Comparison of ENCODE assay signal across 27 cellular contexts in the genomic region with DNA sequence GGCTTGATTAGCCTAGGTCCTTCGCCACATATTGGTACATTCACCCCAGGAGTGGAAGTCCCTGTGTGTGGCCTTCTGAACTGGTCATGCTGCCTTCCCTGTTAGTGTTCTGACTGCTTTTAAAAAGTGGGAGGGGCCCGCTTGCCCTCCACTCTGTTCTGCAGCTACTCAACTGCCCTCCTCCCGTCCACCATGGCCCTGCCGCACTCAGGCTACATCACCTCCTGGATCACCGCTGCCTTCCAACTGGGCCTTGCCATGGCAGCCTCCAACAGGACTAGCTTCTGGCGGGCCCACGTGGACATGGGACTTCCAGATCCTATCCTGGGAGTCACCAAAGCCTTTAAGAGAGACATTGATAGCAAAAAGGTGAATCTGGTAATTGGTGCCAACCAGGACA.
"Had no signal": no experiment of that assay in that cellular context is flagged by ENCODE, and none has a peak within 500 bp of the region (broad histone marks: within the 10 kb centered on the region; RNA-seq: fewer than 3 reads in every experiment).

No MANE protein-coding gene starts in this region.

- H3K9me3 ChIP-seq: testis, thoracic aorta, thyroid gland, tibial artery, tibial nerve, transverse colon, upper lobe of left lung, upper lobe of right lung, uterus, vagina had no signal

- H3K4me3 ChIP-seq: stomach, suprapubic skin, testis, thoracic aorta, thyroid gland, tibial artery, tibial nerve, transverse colon, upper lobe of left lung, upper lobe of right lung, uterus, vagina had no signal

- H3K4me1 Mint-ChIP-seq: stimulated activated memory B cell treated with anti-CD40 and anti-IgM and Interleukin-4, amounts not matched to agents 10 μg/mL and 1 μg/mL and 100 μg/mL, for 72 hours had no signal

- H3K4me3 Mint-ChIP-seq: stimulated activated effector memory CD8-positive, alpha-beta T cell treated with anti-CD3 and anti-CD28 coated beads, Interleukin-12 subunit alpha, Interleukin-12 subunit beta, amount 100 ng/mL, for 72 hours; stimulated activated memory B cell treated with anti-CD40 and anti-IgM and Interleukin-4, amounts not matched to agents 10 μg/mL and 1 μg/mL and 100 μg/mL, for 72 hours; stimulated activated naive B cell treated with anti-CD40 and anti-IgM and Interleukin-4, amounts not matched to agents 10 μg/mL and 1 μg/mL and 100 μg/mL, for 72 hours; stimulated activated naive CD8-positive, alpha-beta T cell treated with anti-CD3 and anti-CD28 coated beads, Interleukin-15, amount 100 ng/mL, for 72 hours; stimulated activated naive CD8-positive, alpha-beta T cell treated with anti-CD3 and anti-CD28 coated beads, Interleukin-15, Interleukin-2, amounts not matched to agents 100 ng/mL and 50 ng/mL, for 24 hours; type B pancreatic cell had no signal

- H3K27me3 ChIP-seq: stomach, testis, thyroid gland, tibial artery, tibial nerve, transverse colon, upper lobe of left lung, upper lobe of right lung, uterus, vagina had no signal

- H3K36me3 ChIP-seq: stomach, suprapubic skin, thoracic aorta, thyroid gland, tibial artery, tibial nerve, transverse colon, upper lobe of left lung, upper lobe of right lung, uterus, vagina had no signal

- H3K9me3 Mint-ChIP-seq: stimulated activated effector memory CD8-positive, alpha-beta T cell treated with anti-CD3 and anti-CD28 coated beads, Interleukin-12 subunit alpha, Interleukin-12 subunit beta, amount 100 ng/mL, for 72 hours; stimulated activated memory B cell treated with anti-CD40 and anti-IgM and Interleukin-4, amounts not matched to agents 10 μg/mL and 1 μg/mL and 100 μg/mL, for 72 hours; stimulated activated naive CD8-positive, alpha-beta T cell treated with anti-CD3 and anti-CD28 coated beads, Interleukin-15, Interleukin-2, amounts not matched to agents 100 ng/mL and 50 ng/mL, for 24 hours had no signal

- DNase-seq: stimulated activated CD4-positive, alpha-beta T cell treated with anti-CD3 and anti-CD28 coated beads, Interleukin-2, amount 100 ng/mL, for 48 hours; stimulated activated CD4-positive, alpha-beta T cell treated with anti-CD3 and anti-CD28 coated beads, Interleukin-4, amount 100 ng/mL, for 1 hour; stimulated activated CD4-positive, alpha-beta T cell treated with anti-CD3 and anti-CD28 coated beads, Interleukin-4, amount 100 ng/mL, for 24 hours; stimulated activated CD4-positive, alpha-beta T cell treated with anti-CD3 and anti-CD28 coated beads, Interleukin-4, amount 100 ng/mL, for 4 hours; stimulated activated CD8-positive, alpha-beta memory T cell treated with anti-CD3 and anti-CD28 coated beads, Interleukin-4, amount 100 ng/mL, for 48 hours; stimulated activated naive B cell treated with anti-CD40 and anti-IgM and Interleukin-4, amounts not matched to agents 10 μg/mL and 1 μg/mL and 100 μg/mL, for 72 hours; stimulated activated naive CD4-positive, alpha-beta T cell; stimulated activated naive CD4-positive, alpha-beta T cell treated with Interleukin-2 at 50 U/mL for 16 hours; stimulated activated naive CD8-positive, alpha-beta T cell treated with anti-CD3 and anti-CD28 coated beads, Interleukin-15, amount 100 ng/mL, for 72 hours; stimulated activated naive CD8-positive, alpha-beta T cell treated with anti-CD3 and anti-CD28 coated beads, Interleukin-15, Interleukin-2, amounts not matched to agents 100 U/mL and 50 U/mL, for 24 hours; stomach; substantia nigra; testis; thyroid gland; tibial artery; transverse colon; upper lobe of right lung; uterus had no signal

- H3K27ac Mint-ChIP-seq: stimulated activated memory B cell treated with anti-CD40 and anti-IgM and Interleukin-4, amounts not matched to agents 10 μg/mL and 1 μg/mL and 100 μg/mL, for 72 hours; stimulated activated naive B cell treated with anti-CD40 and anti-IgM and Interleukin-4, amounts not matched to agents 10 μg/mL and 1 μg/mL and 100 μg/mL, for 72 hours; stimulated activated naive CD8-positive, alpha-beta T cell treated with anti-CD3 and anti-CD28 coated beads, Interleukin-15, amount 100 ng/mL, for 72 hours; stimulated activated naive CD8-positive, alpha-beta T cell treated with anti-CD3 and anti-CD28 coated beads, Interleukin-15, Interleukin-2, amounts not matched to agents 100 ng/mL and 50 ng/mL, for 24 hours; type B pancreatic cell had no signal

- H3K27ac ChIP-seq: stomach, suprapubic skin, testis, thoracic aorta, thyroid gland, tibial artery, tibial nerve, transverse colon, upper lobe of left lung, upper lobe of right lung, uterus, vagina had no signal

- H3K36me3 Mint-ChIP-seq: stimulated activated effector memory CD8-positive, alpha-beta T cell treated with anti-CD3 and anti-CD28 coated beads, Interleukin-12 subunit alpha, Interleukin-12 subunit beta, amount 100 ng/mL, for 72 hours; stimulated activated memory B cell treated with anti-CD40 and anti-IgM and Interleukin-4, amounts not matched to agents 10 μg/mL and 1 μg/mL and 100 μg/mL, for 72 hours; stimulated activated naive B cell treated with anti-CD40 and anti-IgM and Interleukin-4, amounts not matched to agents 10 μg/mL and 1 μg/mL and 100 μg/mL, for 72 hours; type B pancreatic cell had no signal

- H3K4me1 ChIP-seq: stomach, thyroid gland, tibial artery, upper lobe of left lung, upper lobe of right lung, uterus had no signal

- ATAC-seq: stimulated activated effector memory CD8-positive, alpha-beta T cell treated with anti-CD3 and anti-CD28 coated beads, Interleukin-12 subunit alpha, Interleukin-12 subunit beta, amount 100 ng/mL, for 72 hours; stimulated activated memory B cell treated with anti-CD40 and anti-IgM and Interleukin-4, amounts not matched to agents 10 μg/mL and 1 μg/mL and 100 μg/mL, for 72 hours; stimulated activated naive B cell treated with anti-CD40 and anti-IgM and Interleukin-4, amounts not matched to agents 10 μg/mL and 1 μg/mL and 100 μg/mL, for 72 hours; stimulated activated naive CD8-positive, alpha-beta T cell treated with anti-CD3 and anti-CD28 coated beads, Interleukin-15, amount 100 ng/mL, for 72 hours; stimulated activated naive CD8-positive, alpha-beta T cell treated with anti-CD3 and anti-CD28 coated beads, Interleukin-15, Interleukin-2, amounts not matched to agents 100 U/mL and 50 U/mL, for 24 hours; upper lobe of right lung had no signal
